In genomic region chr12:53355121-53355520, GRCh38 we compare ENCODE assay signal across 2 cellular contexts.
TF ChIP-seq lines count a peak whose summit lies in the region.

No MANE protein-coding gene starts in this region.

TF ChIP-seq in HCT116, 20 proteins besides CTCF, POLR2A, EP300 and RAD21:
- TF ChIP-seq SRF (IDR thresholded peaks at IDR 0.05; ENCODE audit: low read depth) (no peak), JUND (IDR thresholded peaks at IDR 0.05) (no peak), TCF7L2 (IDR thresholded peaks at IDR 0.05; ENCODE audit: borderline replicate concordance, extremely low read depth, insufficient read depth, insufficient read length) (no peak), ELF1 (IDR thresholded peaks at IDR 0.05; ENCODE audit: borderline replicate concordance, low read depth) (no peak), YY1 (IDR thresholded peaks at IDR 0.05; ENCODE audit: extremely low read depth, insufficient replicate concordance, low read depth, low read length) (no peak), POLR2AphosphoS5 (IDR thresholded peaks at IDR 0.05; ENCODE audit: low read depth, low read length) (no peak), ZNF274 (IDR thresholded peaks at IDR 0.05; ENCODE audit: low read depth, low read length) (no peak), EZH2 (IDR thresholded peaks at IDR 0.05) (no peak), EZH2phosphoT487 (IDR thresholded peaks at IDR 0.05; ENCODE audit: borderline replicate concordance) (no peak), MAX (IDR thresholded peaks at IDR 0.05) (no peak), ZFX (IDR thresholded peaks at IDR 0.05) (no peak), CBX3 (IDR thresholded peaks at IDR 0.05; ENCODE audit: low read depth) (no peak), EGR1 (IDR thresholded peaks at IDR 0.05; ENCODE audit: low read depth) (no peak), SIN3A (IDR thresholded peaks at IDR 0.05; ENCODE audit: low read depth) (no peak), CEBPB (IDR thresholded peaks at IDR 0.05; ENCODE audit: low read depth) (no peak)
- TF ChIP-seq, protein P1, sequence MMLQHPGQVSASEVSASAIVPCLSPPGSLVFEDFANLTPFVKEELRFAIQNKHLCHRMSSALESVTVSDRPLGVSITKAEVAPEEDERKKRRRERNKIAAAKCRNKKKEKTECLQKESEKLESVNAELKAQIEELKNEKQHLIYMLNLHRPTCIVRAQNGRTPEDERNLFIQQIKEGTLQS (IDR thresholded peaks at IDR 0.05), result no peak
- TF ChIP-seq, protein P2, sequence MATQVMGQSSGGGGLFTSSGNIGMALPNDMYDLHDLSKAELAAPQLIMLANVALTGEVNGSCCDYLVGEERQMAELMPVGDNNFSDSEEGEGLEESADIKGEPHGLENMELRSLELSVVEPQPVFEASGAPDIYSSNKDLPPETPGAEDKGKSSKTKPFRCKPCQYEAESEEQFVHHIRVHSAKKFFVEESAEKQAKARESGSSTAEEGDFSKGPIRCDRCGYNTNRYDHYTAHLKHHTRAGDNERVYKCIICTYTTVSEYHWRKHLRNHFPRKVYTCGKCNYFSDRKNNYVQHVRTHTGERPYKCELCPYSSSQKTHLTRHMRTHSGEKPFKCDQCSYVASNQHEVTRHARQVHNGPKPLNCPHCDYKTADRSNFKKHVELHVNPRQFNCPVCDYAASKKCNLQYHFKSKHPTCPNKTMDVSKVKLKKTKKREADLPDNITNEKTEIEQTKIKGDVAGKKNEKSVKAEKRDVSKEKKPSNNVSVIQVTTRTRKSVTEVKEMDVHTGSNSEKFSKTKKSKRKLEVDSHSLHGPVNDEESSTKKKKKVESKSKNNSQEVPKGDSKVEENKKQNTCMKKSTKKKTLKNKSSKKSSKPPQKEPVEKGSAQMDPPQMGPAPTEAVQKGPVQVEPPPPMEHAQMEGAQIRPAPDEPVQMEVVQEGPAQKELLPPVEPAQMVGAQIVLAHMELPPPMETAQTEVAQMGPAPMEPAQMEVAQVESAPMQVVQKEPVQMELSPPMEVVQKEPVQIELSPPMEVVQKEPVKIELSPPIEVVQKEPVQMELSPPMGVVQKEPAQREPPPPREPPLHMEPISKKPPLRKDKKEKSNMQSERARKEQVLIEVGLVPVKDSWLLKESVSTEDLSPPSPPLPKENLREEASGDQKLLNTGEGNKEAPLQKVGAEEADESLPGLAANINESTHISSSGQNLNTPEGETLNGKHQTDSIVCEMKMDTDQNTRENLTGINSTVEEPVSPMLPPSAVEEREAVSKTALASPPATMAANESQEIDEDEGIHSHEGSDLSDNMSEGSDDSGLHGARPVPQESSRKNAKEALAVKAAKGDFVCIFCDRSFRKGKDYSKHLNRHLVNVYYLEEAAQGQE (IDR thresholded peaks at IDR 0.05; ENCODE audit: low read depth), result no peak
TF ChIP-seq in HCT116: peak in this region for 0.

TF ChIP-seq in H1, 55 proteins besides CTCF, POLR2A, EP300 and RAD21:
- TF ChIP-seq HDAC6 (IDR thresholded peaks at IDR 0.05; ENCODE audit: low read depth, low read length) (no peak), CREB1 (IDR thresholded peaks at IDR 0.05) (no peak), TAF1 (IDR thresholded peaks at IDR 0.05; ENCODE audit: low read depth, low read length) (no peak), GTF2F1 (IDR thresholded peaks at IDR 0.05; ENCODE audit: borderline replicate concordance, low read depth, low read length) (no peak), ASH2L (IDR thresholded peaks at IDR 0.05; ENCODE audit: low read length) (no peak)
